ENCODE assay signal across 8 cellular contexts in genomic region chr1:170074250-170075157, GRCh38. TPM values are rescaled to one million over a fixed set of nuclear protein-coding genes. Genes with fewer than 3 reads are reported as not detected.
A peak's percentile ranks its signal among the peaks of the same experiment; 100 is the strongest.
DNase-seq lines count a peak whose midpoint lies in the region; ATAC-seq and TF ChIP-seq lines count a peak whose summit lies in the region.

Gene KIFAP3, minus strand, starts transcription at chr1:170074695. Its CDS starts 228 bp downstream, at chr1:170074467.

- in situ Hi-C loops in Panc1 (cut with HindIII; ENCODE audit: low pct_unique_long_range_greater_than_20kb, low sequenced_read_pairs): no loop called here

- H3K36me3 ChIP-seq in Panc1 (ENCODE audit: control insufficient read depth, insufficient read depth, low read length): no peaks in the 10 kb centered on the region; the same call in 1 of the 2 replicates
- no peaks in the 10 kb centered on the region for H3K36me3 ChIP-seq in muscle layer of duodenum (ENCODE audit: control insufficient read depth in 1 of 2, insufficient read depth in 2 of 2, low read length in 2 of 2)

- peak; percentile 98 for ATAC-seq in GM21717 (IDR thresholded peaks at IDR 0.05; ENCODE audit: unreplicated experiment)
- ATAC-seq in Panc1: peak; percentile 100
- peak; percentile 100 for ATAC-seq in esophagus mucosa

- H3K27ac ChIP-seq in Panc1 (ENCODE audit: low read length) (peak within 1 kb of the TSS; percentile 81), muscle layer of duodenum (ENCODE audit: low read length) (peak within 1 kb of the TSS; percentile 89)

- DNase-seq in DMS53 treated with DMSO at 0.1 percent for 48 hours (lab: John Stamatoyannopoulos, UW; ENCODE audit: unreplicated experiment): peak; percentile 95
- peak; percentile 95 for DNase-seq in KG1 (lab: John Stamatoyannopoulos, UW)
- DNase-seq in Panc1 (ENCODE audit: low read depth, low spot score): peak; percentile 96
- peak; percentile 95 to 96 for DNase-seq in activated T-cell treated with anti-CD3 and anti-CD28 coated beads, Interleukin-2, amount 50 U/mL, for 48 hours
- peak; percentile 93 to 97 for DNase-seq in stimulated activated CD8-positive, alpha-beta memory T cell treated with anti-CD3 and anti-CD28 coated beads, Interleukin-7, amount 100 ng/mL, for 48 hours (ENCODE audit: extremely low read depth in 1 of 2, low read depth in 1 of 2)

- intact Hi-C loops in Panc1 (cut with micrococcal nuclease; ENCODE audit: unreplicated experiment): loop anchor here (10.0 kb wide), 1 partner anchor 150 kb away; no protein-coding TSS in a partner anchor

- H3K27me3 ChIP-seq in Panc1 (ENCODE audit: control insufficient read depth, insufficient read depth, low read length) (no peaks in the 10 kb centered on the region), muscle layer of duodenum (ENCODE audit: low read depth, low read length) (no peaks in the 10 kb centered on the region)

- BruUV-seq in Panc1 (replicated peaks; lab: Mats Ljungman, UMichigan): no TSS peak

- POLR2A ChIA-PET in Panc1 (lab: Charles Lee): interaction anchor here (0.6 kb wide), 1 partner anchor 11 kb away, joined by 12 read pairs; no protein-coding TSS in a partner anchor

- TF ChIP-seq CTCF in Panc1 (IDR thresholded peaks at IDR 0.05): peak; percentile 75

- H3K9me3 ChIP-seq in Panc1 (ENCODE audit: control insufficient read depth, insufficient read depth, low read depth, low read length) (peaks cover 7% of the 10 kb centered on the region; the same call in 1 of the 2 replicates), muscle layer of duodenum (ENCODE audit: control insufficient read depth in 1 of 2, low read length in 2 of 2) (peaks cover 0 to 5% of the 10 kb centered on the region in 2 donors)

- H3K4me1 ChIP-seq in Panc1 (ENCODE audit: control insufficient read depth, insufficient read depth, low read length) (peaks cover 10% of the 10 kb centered on the region), muscle layer of duodenum (ENCODE audit: control insufficient read depth in 1 of 2, insufficient read depth in 2 of 2, low read length in 2 of 2) (peaks cover 8 to 21% of the 10 kb centered on the region in 2 donors)

- peak within 1 kb of the TSS; percentile 96 to 99 for H3K4me3 ChIP-seq in Panc1 (ENCODE audit: low read depth in 2 of 2, low read length in 2 of 2)
- H3K4me3 ChIP-seq in muscle layer of duodenum (ENCODE audit: low read depth in 1 of 2, low read length in 2 of 2): peak within 1 kb of the TSS; percentile 97 to 99

- CTCF ChIA-PET in Panc1 (lab: Charles Lee): no interaction called here

RNA-seq across cellular contexts. Expression of gene KIFAP3, which starts in this region (rescaled TPM):
- total RNA-seq in Panc1 (2021; ENCODE audit: unreplicated experiment) (20.0 TPM), esophagus mucosa (15.0 TPM)
- 12.2 TPM for polyA plus RNA-seq in Panc1 (2012; ENCODE audit: insufficient read length)

Comparison
In these comparisons a context has a peak if more than half of its experiments do, and no peak if none do; other contexts are left out.
1. Peak in every context shown above with its lines: DNase-seq, ATAC-seq, H3K4me3 ChIP-seq and H3K27ac ChIP-seq.